8 cellular contexts compared by ENCODE assay signal in the genomic region with DNA sequence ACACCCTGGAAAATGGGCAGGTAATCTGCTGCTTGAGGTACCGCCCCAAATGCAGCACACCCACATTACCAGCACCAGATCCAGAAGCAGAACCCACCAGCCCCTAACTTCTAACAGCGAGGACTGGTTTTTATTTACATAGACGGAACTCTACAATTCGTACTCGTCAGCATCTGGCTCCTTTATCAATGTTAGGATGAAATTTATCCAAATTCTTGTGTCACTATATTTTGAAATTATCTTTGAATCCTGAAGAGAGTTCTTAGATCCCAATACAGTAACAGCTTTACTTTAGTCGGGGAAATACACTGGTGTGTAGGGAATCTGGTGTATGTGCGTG. TPM values are rescaled to one million over a fixed set of nuclear protein-coding genes. Genes with fewer than 3 reads are reported as not detected.
DNase-seq lines count a peak whose midpoint lies in the region; ATAC-seq and TF ChIP-seq lines count a peak whose summit lies in the region.

No MANE protein-coding gene starts in this region.

- H3K36me3 ChIP-seq in skeletal muscle satellite cell (ENCODE audit: insufficient read depth, low read length): peaks cover 10% of the 10 kb centered on the region

- peak; percentile 22 for DNase-seq in GM13976 (ENCODE audit: low spot score)
- DNase-seq in foreskin keratinocyte: no peak
- DNase-seq in amniotic stem cell (lab: John Stamatoyannopoulos, UW): no peak
- no peak for DNase-seq in NCI-H526 treated with DMSO at 0.1 percent for 48 hours (lab: John Stamatoyannopoulos, UW)
- no peak for DNase-seq in GM03348 (ENCODE audit: low spot score)
- DNase-seq in GM13977 (ENCODE audit: low spot score): no peak

- H3K9ac ChIP-seq in skeletal muscle satellite cell (ENCODE audit: low read depth, low read length): peak overlapping the region; percentile 88

- peak overlapping the region; percentile 90 for H3K4me3 ChIP-seq in WI38 (ENCODE audit: low read depth, low read length)
- peak overlapping the region; percentile 90 for H3K4me3 ChIP-seq in skeletal muscle satellite cell (ENCODE audit: low read length)

- peak overlapping the region; percentile 31 for H3K27ac ChIP-seq in foreskin keratinocyte

- in situ Hi-C loops in GM13976 (cut with MboI; ENCODE audit: low sequenced_read_pairs, unreplicated experiment): no loop called here
- in situ Hi-C loops in GM13977 (cut with MboI; ENCODE audit: low pct_unique_long_range_greater_than_20kb, low sequenced_read_pairs, unreplicated experiment): loop anchor here (25.0 kb wide), 1 partner anchor 334 kb away; the partner anchor contains the start of genes ANKS3 and DNAAF8

- H3K27me3 ChIP-seq in foreskin keratinocyte (peaks cover 5% of the 10 kb centered on the region), skeletal muscle satellite cell (ENCODE audit: control insufficient read depth, insufficient read depth, low read length) (peaks cover 9% of the 10 kb centered on the region)

- no peak for TF ChIP-seq CTCF in GM13976 (IDR thresholded peaks at IDR 0.05; ENCODE audit: borderline replicate concordance, control extremely low read depth, extremely low read depth, insufficient read depth, missing control alignments)
- no peak for TF ChIP-seq CTCF in WI38 (IDR thresholded peaks at IDR 0.05; ENCODE audit: low read depth, low read length)
- TF ChIP-seq CTCF in foreskin keratinocyte (conservative IDR thresholded peaks at IDR 0.05): no peak
- TF ChIP-seq CTCF in GM13977 (IDR thresholded peaks at IDR 0.05; ENCODE audit: extremely low read depth, insufficient read depth, missing control alignments): no peak

- no peaks in the 10 kb centered on the region for H3K9me3 ChIP-seq in skeletal muscle satellite cell (replicated peaks; ENCODE audit: low read length)

- peak overlapping the region; percentile 87 for H3K4me2 ChIP-seq in skeletal muscle satellite cell (ENCODE audit: low read length)

- ATAC-seq in foreskin keratinocyte: no peak

- H3K4me1 ChIP-seq in foreskin keratinocyte (no peaks in the 10 kb centered on the region), skeletal muscle satellite cell (ENCODE audit: control insufficient read depth, insufficient read depth, low read length) (peaks cover 15% of the 10 kb centered on the region)

RNA-seq across cellular contexts. Expression of gene ALG1, which starts 0.3 kb away (rescaled TPM):
- 23.4 and 24.0 TPM in 2 replicates for total RNA-seq in foreskin keratinocyte
- polyA plus RNA-seq in foreskin keratinocyte: 24.1 and 25.2 TPM in 2 replicates
- 27.4 and 34.1 TPM in 2 replicates for total RNA-seq in skeletal muscle satellite cell (2012; rRNA removed)

RNA-seq across cellular contexts. Expression of gene C16orf89, which starts 5.6 kb away (rescaled TPM):
- not detected in 2 replicates for total RNA-seq in foreskin keratinocyte
- polyA plus RNA-seq in foreskin keratinocyte: not detected in 2 replicates
- total RNA-seq in skeletal muscle satellite cell (2012; rRNA removed): 0.22 TPM in 1 of 2 replicates, not detected in the other

RNA-seq across cellular contexts. Expression of gene EEF2KMT, which starts 26.3 kb away (rescaled TPM):
- total RNA-seq in foreskin keratinocyte: 17.9 and 19.1 TPM in 2 replicates
- polyA plus RNA-seq in foreskin keratinocyte: 21.5 and 24.2 TPM in 2 replicates
- 24.3 and 30.6 TPM in 2 replicates for total RNA-seq in skeletal muscle satellite cell (2012; rRNA removed)

RNA-seq across cellular contexts. Expression of gene NAGPA, which starts 37.6 kb away (rescaled TPM):
- 11.0 and 12.3 TPM in 2 replicates for total RNA-seq in foreskin keratinocyte
- 10.9 and 11.0 TPM in 2 replicates for polyA plus RNA-seq in foreskin keratinocyte
- 11.8 and 16.0 TPM in 2 replicates for total RNA-seq in skeletal muscle satellite cell (2012; rRNA removed)
